ENCODE assay signal across 20 cellular contexts in genomic region chr5:175230299-175230698, GRCh38.
DNase-seq lines count a peak whose midpoint lies in the region; ATAC-seq and TF ChIP-seq lines count a peak whose summit lies in the region.
"Had no signal": no experiment of that assay in that cellular context is flagged by ENCODE, and none has a peak within 500 bp of the region (broad histone marks: within the 10 kb centered on the region; RNA-seq: fewer than 3 reads in every experiment).

No MANE protein-coding gene starts in this region.

- no peaks in the 10 kb centered on the region for H3F3A ChIP-seq in SK-N-SH (replicated peaks; ENCODE audit: insufficient read depth)

- H3K9me2 ChIP-seq in SK-N-SH (no peaks in the 10 kb centered on the region), OCI-LY7 (ENCODE audit: insufficient read depth, low read length) (no peaks in the 10 kb centered on the region)

- H3K4me2 ChIP-seq in SK-N-SH (no peak overlapping the region), OCI-LY7 (ENCODE audit: low read length) (no peak overlapping the region)

- H3K27me3 ChIP-seq in SK-N-SH (ENCODE audit: insufficient read depth) (no peaks in the 10 kb centered on the region), SJCRH30 (no peaks in the 10 kb centered on the region)

- 5% methylated on average over 7 of the region's 7 CpGs for WGBS in SK-N-SH (ENCODE audit: low lambda C conversion rate)

- H4K20me1 ChIP-seq in SK-N-SH (ENCODE audit: insufficient read depth) (no peaks in the 10 kb centered on the region), OCI-LY7 (ENCODE audit: insufficient read depth, low read length) (no peaks in the 10 kb centered on the region)

- H3K9ac ChIP-seq in SK-N-SH, result no peak overlapping the region

- H3K4me3 ChIP-seq in SK-N-SH (ENCODE audit: low read depth in 2 of 2, low read length in 1 of 2), result no peak overlapping the region
- H3K4me3 ChIP-seq in Jurkat, Clone E6-1 (ENCODE audit: low read length), result no peak overlapping the region
- no peak overlapping the region for H3K4me3 ChIP-seq in SJCRH30
- H3K4me3 ChIP-seq in OCI-LY7 (ENCODE audit: low read depth, low read length, poor library complexity, severe bottlenecking), result no peak overlapping the region

- H2AFZ ChIP-seq in SK-N-SH (ENCODE audit: low read depth) (no peak overlapping the region), OCI-LY7 (ENCODE audit: low read length) (no peak overlapping the region)

- POLR2A ChIA-PET in SK-N-SH (lab: Yijun Ruan, JAX) (no interaction called here), GM10248 (lab: Yijun Ruan, JAX) (no interaction called here), OCI-LY7 (lab: Charles Lee) (no interaction called here)

- no TSS peak for BruUV-seq in OCI-LY7 (replicated peaks; lab: Mats Ljungman, UMichigan)

- TF ChIP-seq CTCF in SK-N-SH (IDR thresholded peaks at IDR 0.05), result no peak
- no peak for TF ChIP-seq CTCF in GM10248 (IDR thresholded peaks at IDR 0.05; ENCODE audit: control extremely low read depth, extremely low read depth, low read depth, missing control alignments)
- no peak for TF ChIP-seq CTCF in OCI-LY7 (conservative IDR thresholded peaks at IDR 0.05; ENCODE audit: low read length)

- H3K36me3 ChIP-seq in SK-N-SH (replicated peaks in 1 of 2; ENCODE audit: control insufficient read depth in 1 of 2, insufficient read depth in 2 of 2, low read length in 1 of 2) (no peaks in the 10 kb centered on the region), SJCRH30 (no peaks in the 10 kb centered on the region), OCI-LY7 (ENCODE audit: insufficient read depth, low read length) (no peaks in the 10 kb centered on the region)

- intact Hi-C loops in OCI-LY7 (cut with micrococcal nuclease; ENCODE audit: unreplicated experiment), result no loop called here

- no peaks in the 10 kb centered on the region for H3K4me1 ChIP-seq in SK-N-SH (ENCODE audit: control insufficient read depth in 1 of 2, insufficient read depth in 2 of 2, low read depth in 1 of 2, low read length in 1 of 2)
- peaks cover 26% of the 10 kb centered on the region for H3K4me1 ChIP-seq in SJCRH30
- H3K4me1 ChIP-seq in OCI-LY7 (ENCODE audit: insufficient read depth, low read length, poor library complexity, severe bottlenecking), result no peaks in the 10 kb centered on the region

- H3K27ac ChIP-seq in SK-N-SH (ENCODE audit: low read depth in 2 of 2, low read length in 1 of 2), result no peak overlapping the region
- peak overlapping the region; percentile 30 for H3K27ac ChIP-seq in SJCRH30
- H3K27ac ChIP-seq in OCI-LY7 (ENCODE audit: low read depth, low read length, poor library complexity, severe bottlenecking), result no peak overlapping the region

- no peak for TF ChIP-seq EP300 in SK-N-SH (IDR thresholded peaks at IDR 0.05; ENCODE audit: borderline replicate concordance in 1 of 2, low read depth in 1 of 2, low read length in 1 of 2)

- TF ChIP-seq RAD21 in SK-N-SH (IDR thresholded peaks at IDR 0.05; ENCODE audit: low read length), result no peak

- CTCF ChIA-PET in SK-N-SH (lab: Yijun Ruan, JAX), result no interaction called here
- CTCF ChIA-PET in GM10248 (lab: Yijun Ruan, JAX), result no interaction called here
- CTCF ChIA-PET in OCI-LY7 (lab: Charles Lee; ENCODE audit: unreplicated experiment), result no interaction called here

- ATAC-seq in SK-N-SH treated with all-trans-retinoic acid at 6 μM for 48 hours (peak; percentile 55), GM18907 (IDR thresholded peaks at IDR 0.05; ENCODE audit: unreplicated experiment) (no peak)
- ATAC-seq: Panc1 had no signal

- H3K9me3 ChIP-seq in SK-N-SH (no peaks in the 10 kb centered on the region), SJCRH30 (replicated peaks) (0 out of 2 replicates have a peak, but pooled peaks cover 7% of the 10 kb centered on the region), OCI-LY7 (ENCODE audit: low read length) (no peaks in the 10 kb centered on the region)

- H3K79me2 ChIP-seq in SK-N-SH (ENCODE audit: insufficient read depth) (no peaks in the 10 kb centered on the region), OCI-LY7 (ENCODE audit: insufficient read depth, low read depth, low read length) (no peaks in the 10 kb centered on the region)

- DNase-seq in SK-N-SH, result no peak
- peak; percentile 7 for DNase-seq in Jurkat, Clone E6-1 (ENCODE audit: low read depth, low spot score)
- DNase-seq in SJCRH30, result peak; percentile 45 to 59
- DNase-seq in GM10248 (ENCODE audit: extremely low spot score), result no peak
- no peak for DNase-seq in OCI-LY7 (ENCODE audit: low spot score)
- DNase-seq: AML-193, COR-L47, DMS153, HCEC 1CT, KG1, NCI-H1048, NCI-H146, NCI-H2081, NCI-H226, NCI-H526 treated with DMSO at 0.1 percent for 48 hours, SIG-M5, SW 1271 had no signal

TF ChIP-seq in SK-N-SH treated with all-trans-retinoic acid at 6 μM for 48 hours, 23 proteins besides CTCF, POLR2A, EP300 and RAD21:
- TF ChIP-seq POU6F1 (CRISPR knock-in tag; IDR thresholded peaks at IDR 0.05; ENCODE audit: borderline replicate concordance, low read depth) (no peak), ZNF8 (CRISPR knock-in tag; IDR thresholded peaks at IDR 0.05) (no peak), ZFP30 (CRISPR knock-in tag; IDR thresholded peaks at IDR 0.05) (no peak), CSDC2 (CRISPR knock-in tag; IDR thresholded peaks at IDR 0.05) (no peak)

TF ChIP-seq in SK-N-SH, 30 proteins besides CTCF, POLR2A, EP300 and RAD21:
- no peak for TF ChIP-seq POLR2AphosphoS5 (IDR thresholded peaks at IDR 0.05; ENCODE audit: low read depth, low read length)
- TF ChIP-seq MXI1 (IDR thresholded peaks at IDR 0.05; ENCODE audit: low read depth, low read length), result no peak
- no peak for TF ChIP-seq FOXJ3 (CRISPR knock-in tag; IDR thresholded peaks at IDR 0.05)
- no peak for TF ChIP-seq TAF1 (IDR thresholded peaks at IDR 0.05; ENCODE audit: borderline replicate concordance, low read depth, low read length)
- TF ChIP-seq SIN3A (IDR thresholded peaks at IDR 0.05; ENCODE audit: borderline replicate concordance, low read depth, low read length), result no peak
- TF ChIP-seq PBX3 (IDR thresholded peaks at IDR 0.05), result no peak
- no peak for TF ChIP-seq NRF1 (IDR thresholded peaks at IDR 0.05; ENCODE audit: low read depth, low read length)
- TF ChIP-seq, protein P1, sequence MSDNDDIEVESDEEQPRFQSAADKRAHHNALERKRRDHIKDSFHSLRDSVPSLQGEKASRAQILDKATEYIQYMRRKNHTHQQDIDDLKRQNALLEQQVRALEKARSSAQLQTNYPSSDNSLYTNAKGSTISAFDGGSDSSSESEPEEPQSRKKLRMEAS (IDR thresholded peaks at IDR 0.05; ENCODE audit: low read depth), result no peak
- no peak for TF ChIP-seq EZH2phosphoT487 (IDR thresholded peaks at IDR 0.05; ENCODE audit: borderline replicate concordance, low read depth)
- TF ChIP-seq RCOR1 (IDR thresholded peaks at IDR 0.05; ENCODE audit: low read length), result no peak
- no peak for TF ChIP-seq FOXM1 (IDR thresholded peaks at IDR 0.05; ENCODE audit: low read depth)
- TF ChIP-seq, protein P2, sequence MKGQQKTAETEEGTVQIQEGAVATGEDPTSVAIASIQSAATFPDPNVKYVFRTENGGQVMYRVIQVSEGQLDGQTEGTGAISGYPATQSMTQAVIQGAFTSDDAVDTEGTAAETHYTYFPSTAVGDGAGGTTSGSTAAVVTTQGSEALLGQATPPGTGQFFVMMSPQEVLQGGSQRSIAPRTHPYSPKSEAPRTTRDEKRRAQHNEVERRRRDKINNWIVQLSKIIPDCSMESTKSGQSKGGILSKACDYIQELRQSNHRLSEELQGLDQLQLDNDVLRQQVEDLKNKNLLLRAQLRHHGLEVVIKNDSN (IDR thresholded peaks at IDR 0.05; ENCODE audit: borderline replicate concordance, low read depth), result no peak
- TF ChIP-seq ELF1 (IDR thresholded peaks at IDR 0.05), result no peak
- TF ChIP-seq MEF2A (IDR thresholded peaks at IDR 0.05; ENCODE audit: borderline replicate concordance, low read depth), result no peak

Comparison
In these comparisons a context has a peak if more than half of its experiments do, and no peak if none do; other contexts are left out.
1. DNase-seq: peak in Jurkat, Clone E6-1 (single experiment) and SJCRH30 (2 of 2); none in SK-N-SH (single experiment), GM10248 (single experiment) and OCI-LY7 (single experiment).